In the genomic region with DNA sequence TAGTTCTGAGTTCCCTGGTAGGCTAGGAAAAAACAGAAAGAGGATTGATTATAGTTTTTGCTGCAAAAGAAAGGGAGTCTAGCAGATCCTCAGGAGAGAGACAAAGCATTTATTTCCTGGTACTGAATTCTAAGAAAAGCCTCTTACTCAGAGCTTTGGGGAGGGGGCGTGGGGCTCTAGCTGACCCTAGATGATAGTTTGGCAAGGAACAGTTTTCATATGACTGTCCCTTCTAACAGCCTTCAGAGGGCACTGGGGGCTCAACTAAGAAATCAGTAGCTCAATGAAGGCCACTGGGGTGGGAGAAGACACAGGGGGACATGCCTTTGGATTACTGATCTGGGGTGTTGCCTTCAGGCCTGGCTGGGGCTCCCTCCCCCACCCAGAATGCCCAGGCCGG, we compare ENCODE assay signal across 1 cellular context.
TF ChIP-seq lines count a peak whose summit lies in the region.

No MANE protein-coding gene starts in this region.

TF ChIP-seq in SK-N-SH treated with all-trans-retinoic acid at 6 μM for 48 hours, 23 proteins besides CTCF, POLR2A, EP300 and RAD21 (continued from another document):
- TF ChIP-seq OSR1 (CRISPR knock-in tag; IDR thresholded peaks at IDR 0.05) (no peak), ZFP3 (CRISPR knock-in tag; IDR thresholded peaks at IDR 0.05) (no peak), ESRRG (CRISPR knock-in tag; IDR thresholded peaks at IDR 0.05) (no peak), TSHZ2 (CRISPR knock-in tag; IDR thresholded peaks at IDR 0.05) (no peak), CREB5 (CRISPR knock-in tag; IDR thresholded peaks at IDR 0.05; ENCODE audit: low read depth) (no peak), ZNF70 (CRISPR knock-in tag; IDR thresholded peaks at IDR 0.05) (no peak), ZFP30 (CRISPR knock-in tag; IDR thresholded peaks at IDR 0.05) (no peak), TOX (CRISPR knock-in tag; IDR thresholded peaks at IDR 0.05; ENCODE audit: borderline replicate concordance) (no peak), ISL1 (CRISPR knock-in tag; IDR thresholded peaks at IDR 0.05) (no peak), SNAI2 (CRISPR knock-in tag; IDR thresholded peaks at IDR 0.05) (no peak)
- TF ChIP-seq, protein P1, sequence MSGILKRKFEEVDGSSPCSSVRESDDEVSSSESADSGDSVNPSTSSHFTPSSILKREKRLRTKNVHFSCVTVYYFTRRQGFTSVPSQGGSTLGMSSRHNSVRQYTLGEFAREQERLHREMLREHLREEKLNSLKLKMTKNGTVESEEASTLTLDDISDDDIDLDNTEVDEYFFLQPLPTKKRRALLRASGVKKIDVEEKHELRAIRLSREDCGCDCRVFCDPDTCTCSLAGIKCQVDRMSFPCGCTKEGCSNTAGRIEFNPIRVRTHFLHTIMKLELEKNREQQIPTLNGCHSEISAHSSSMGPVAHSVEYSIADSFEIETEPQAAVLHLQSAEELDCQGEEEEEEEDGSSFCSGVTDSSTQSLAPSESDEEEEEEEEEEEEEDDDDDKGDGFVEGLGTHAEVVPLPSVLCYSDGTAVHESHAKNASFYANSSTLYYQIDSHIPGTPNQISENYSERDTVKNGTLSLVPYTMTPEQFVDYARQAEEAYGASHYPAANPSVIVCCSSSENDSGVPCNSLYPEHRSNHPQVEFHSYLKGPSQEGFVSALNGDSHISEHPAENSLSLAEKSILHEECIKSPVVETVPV (CRISPR knock-in tag; IDR thresholded peaks at IDR 0.05): no peak
